Comparison of ENCODE assay signal across 1 cellular context in the genomic region with DNA sequence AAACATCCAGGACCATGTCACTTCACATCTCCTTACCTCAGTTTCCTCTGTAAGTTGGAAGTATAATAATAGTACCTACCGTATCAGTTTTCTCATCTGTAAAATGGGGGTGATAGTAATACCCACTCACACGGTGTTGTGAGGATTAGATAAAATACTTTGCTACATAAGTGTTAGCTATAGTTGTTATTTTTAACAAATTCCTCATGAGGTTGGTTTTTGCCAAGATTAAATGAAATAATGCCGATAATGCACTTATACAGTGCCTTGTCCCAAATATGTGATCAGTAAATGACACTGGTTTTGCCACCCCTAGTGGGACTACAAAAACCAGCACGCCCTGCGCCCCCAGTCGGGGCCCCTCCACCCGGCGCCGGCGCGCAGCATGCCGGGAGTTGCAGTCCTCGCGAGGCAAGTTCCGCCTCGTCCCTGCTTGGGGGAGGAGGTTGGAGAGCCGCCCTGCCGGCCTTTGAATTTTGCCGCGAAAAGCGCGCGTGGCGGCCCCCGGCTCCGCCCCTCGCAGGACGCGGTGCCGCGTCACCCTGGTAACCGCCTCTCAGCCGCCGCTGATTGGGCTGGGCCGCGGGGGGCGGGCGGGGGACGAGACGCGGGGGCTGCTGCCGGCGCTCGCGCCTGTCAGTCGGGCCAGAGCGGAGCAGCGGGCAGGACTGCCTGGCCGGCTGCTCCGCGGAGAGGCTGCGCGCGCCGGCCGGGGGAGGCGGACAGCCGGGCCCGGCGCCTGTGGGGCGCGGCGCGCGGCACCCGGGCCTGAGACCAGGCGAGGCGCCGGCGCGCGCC.
A peak's percentile ranks its signal among the peaks of the same experiment; 100 is the strongest.
TF ChIP-seq lines count a peak whose summit lies in the region.

A gene (plus strand): TSS at position 639 of the 798 bp plus-strand sequence. CDS start 30,322 bp downstream, outside the sequence.

TF ChIP-seq in WTC11, 78 proteins besides CTCF, POLR2A, EP300 and RAD21 (continued from another document):
- TF ChIP-seq, protein P1, sequence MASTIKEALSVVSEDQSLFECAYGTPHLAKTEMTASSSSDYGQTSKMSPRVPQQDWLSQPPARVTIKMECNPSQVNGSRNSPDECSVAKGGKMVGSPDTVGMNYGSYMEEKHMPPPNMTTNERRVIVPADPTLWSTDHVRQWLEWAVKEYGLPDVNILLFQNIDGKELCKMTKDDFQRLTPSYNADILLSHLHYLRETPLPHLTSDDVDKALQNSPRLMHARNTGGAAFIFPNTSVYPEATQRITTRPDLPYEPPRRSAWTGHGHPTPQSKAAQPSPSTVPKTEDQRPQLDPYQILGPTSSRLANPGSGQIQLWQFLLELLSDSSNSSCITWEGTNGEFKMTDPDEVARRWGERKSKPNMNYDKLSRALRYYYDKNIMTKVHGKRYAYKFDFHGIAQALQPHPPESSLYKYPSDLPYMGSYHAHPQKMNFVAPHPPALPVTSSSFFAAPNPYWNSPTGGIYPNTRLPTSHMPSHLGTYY (CRISPR knock-in tag; IDR thresholded peaks at IDR 0.05), result no peak
- TF ChIP-seq, protein P2, sequence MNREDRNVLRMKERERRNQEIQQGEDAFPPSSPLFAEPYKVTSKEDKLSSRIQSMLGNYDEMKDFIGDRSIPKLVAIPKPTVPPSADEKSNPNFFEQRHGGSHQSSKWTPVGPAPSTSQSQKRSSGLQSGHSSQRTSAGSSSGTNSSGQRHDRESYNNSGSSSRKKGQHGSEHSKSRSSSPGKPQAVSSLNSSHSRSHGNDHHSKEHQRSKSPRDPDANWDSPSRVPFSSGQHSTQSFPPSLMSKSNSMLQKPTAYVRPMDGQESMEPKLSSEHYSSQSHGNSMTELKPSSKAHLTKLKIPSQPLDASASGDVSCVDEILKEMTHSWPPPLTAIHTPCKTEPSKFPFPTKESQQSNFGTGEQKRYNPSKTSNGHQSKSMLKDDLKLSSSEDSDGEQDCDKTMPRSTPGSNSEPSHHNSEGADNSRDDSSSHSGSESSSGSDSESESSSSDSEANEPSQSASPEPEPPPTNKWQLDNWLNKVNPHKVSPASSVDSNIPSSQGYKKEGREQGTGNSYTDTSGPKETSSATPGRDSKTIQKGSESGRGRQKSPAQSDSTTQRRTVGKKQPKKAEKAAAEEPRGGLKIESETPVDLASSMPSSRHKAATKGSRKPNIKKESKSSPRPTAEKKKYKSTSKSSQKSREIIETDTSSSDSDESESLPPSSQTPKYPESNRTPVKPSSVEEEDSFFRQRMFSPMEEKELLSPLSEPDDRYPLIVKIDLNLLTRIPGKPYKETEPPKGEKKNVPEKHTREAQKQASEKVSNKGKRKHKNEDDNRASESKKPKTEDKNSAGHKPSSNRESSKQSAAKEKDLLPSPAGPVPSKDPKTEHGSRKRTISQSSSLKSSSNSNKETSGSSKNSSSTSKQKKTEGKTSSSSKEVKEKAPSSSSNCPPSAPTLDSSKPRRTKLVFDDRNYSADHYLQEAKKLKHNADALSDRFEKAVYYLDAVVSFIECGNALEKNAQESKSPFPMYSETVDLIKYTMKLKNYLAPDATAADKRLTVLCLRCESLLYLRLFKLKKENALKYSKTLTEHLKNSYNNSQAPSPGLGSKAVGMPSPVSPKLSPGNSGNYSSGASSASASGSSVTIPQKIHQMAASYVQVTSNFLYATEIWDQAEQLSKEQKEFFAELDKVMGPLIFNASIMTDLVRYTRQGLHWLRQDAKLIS (CRISPR knock-in tag; IDR thresholded peaks at IDR 0.05; ENCODE audit: borderline replicate concordance), result no peak
- TF ChIP-seq GRHL2 (CRISPR knock-in tag; IDR thresholded peaks at IDR 0.05; ENCODE audit: insufficient replicate concordance, severe bottlenecking), result no peak
- TF ChIP-seq NR1H2 (CRISPR knock-in tag; IDR thresholded peaks at IDR 0.05), result no peak
- TF ChIP-seq, protein P3, sequence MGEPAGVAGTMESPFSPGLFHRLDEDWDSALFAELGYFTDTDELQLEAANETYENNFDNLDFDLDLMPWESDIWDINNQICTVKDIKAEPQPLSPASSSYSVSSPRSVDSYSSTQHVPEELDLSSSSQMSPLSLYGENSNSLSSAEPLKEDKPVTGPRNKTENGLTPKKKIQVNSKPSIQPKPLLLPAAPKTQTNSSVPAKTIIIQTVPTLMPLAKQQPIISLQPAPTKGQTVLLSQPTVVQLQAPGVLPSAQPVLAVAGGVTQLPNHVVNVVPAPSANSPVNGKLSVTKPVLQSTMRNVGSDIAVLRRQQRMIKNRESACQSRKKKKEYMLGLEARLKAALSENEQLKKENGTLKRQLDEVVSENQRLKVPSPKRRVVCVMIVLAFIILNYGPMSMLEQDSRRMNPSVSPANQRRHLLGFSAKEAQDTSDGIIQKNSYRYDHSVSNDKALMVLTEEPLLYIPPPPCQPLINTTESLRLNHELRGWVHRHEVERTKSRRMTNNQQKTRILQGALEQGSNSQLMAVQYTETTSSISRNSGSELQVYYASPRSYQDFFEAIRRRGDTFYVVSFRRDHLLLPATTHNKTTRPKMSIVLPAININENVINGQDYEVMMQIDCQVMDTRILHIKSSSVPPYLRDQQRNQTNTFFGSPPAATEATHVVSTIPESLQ (CRISPR knock-in tag; IDR thresholded peaks at IDR 0.05), result no peak
- TF ChIP-seq, protein P4, sequence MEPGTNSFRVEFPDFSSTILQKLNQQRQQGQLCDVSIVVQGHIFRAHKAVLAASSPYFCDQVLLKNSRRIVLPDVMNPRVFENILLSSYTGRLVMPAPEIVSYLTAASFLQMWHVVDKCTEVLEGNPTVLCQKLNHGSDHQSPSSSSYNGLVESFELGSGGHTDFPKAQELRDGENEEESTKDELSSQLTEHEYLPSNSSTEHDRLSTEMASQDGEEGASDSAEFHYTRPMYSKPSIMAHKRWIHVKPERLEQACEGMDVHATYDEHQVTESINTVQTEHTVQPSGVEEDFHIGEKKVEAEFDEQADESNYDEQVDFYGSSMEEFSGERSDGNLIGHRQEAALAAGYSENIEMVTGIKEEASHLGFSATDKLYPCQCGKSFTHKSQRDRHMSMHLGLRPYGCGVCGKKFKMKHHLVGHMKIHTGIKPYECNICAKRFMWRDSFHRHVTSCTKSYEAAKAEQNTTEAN (CRISPR knock-in tag; IDR thresholded peaks at IDR 0.05), result no peak
- TF ChIP-seq, protein P5, sequence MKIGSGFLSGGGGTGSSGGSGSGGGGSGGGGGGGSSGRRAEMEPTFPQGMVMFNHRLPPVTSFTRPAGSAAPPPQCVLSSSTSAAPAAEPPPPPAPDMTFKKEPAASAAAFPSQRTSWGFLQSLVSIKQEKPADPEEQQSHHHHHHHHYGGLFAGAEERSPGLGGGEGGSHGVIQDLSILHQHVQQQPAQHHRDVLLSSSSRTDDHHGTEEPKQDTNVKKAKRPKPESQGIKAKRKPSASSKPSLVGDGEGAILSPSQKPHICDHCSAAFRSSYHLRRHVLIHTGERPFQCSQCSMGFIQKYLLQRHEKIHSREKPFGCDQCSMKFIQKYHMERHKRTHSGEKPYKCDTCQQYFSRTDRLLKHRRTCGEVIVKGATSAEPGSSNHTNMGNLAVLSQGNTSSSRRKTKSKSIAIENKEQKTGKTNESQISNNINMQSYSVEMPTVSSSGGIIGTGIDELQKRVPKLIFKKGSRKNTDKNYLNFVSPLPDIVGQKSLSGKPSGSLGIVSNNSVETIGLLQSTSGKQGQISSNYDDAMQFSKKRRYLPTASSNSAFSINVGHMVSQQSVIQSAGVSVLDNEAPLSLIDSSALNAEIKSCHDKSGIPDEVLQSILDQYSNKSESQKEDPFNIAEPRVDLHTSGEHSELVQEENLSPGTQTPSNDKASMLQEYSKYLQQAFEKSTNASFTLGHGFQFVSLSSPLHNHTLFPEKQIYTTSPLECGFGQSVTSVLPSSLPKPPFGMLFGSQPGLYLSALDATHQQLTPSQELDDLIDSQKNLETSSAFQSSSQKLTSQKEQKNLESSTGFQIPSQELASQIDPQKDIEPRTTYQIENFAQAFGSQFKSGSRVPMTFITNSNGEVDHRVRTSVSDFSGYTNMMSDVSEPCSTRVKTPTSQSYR (CRISPR knock-in tag; IDR thresholded peaks at IDR 0.05), result no peak
- TF ChIP-seq KAT7 (CRISPR knock-in tag; IDR thresholded peaks at IDR 0.05; ENCODE audit: borderline replicate concordance), result no peak
- no peak for TF ChIP-seq EMX1 (CRISPR knock-in tag; IDR thresholded peaks at IDR 0.05)
- no peak for TF ChIP-seq ESRRA (CRISPR knock-in tag; IDR thresholded peaks at IDR 0.05; ENCODE audit: borderline replicate concordance)
- TF ChIP-seq MYBL2 (CRISPR knock-in tag; IDR thresholded peaks at IDR 0.05), result no peak
- no peak for TF ChIP-seq ZNF263 (CRISPR knock-in tag; IDR thresholded peaks at IDR 0.05; ENCODE audit: low read depth)
- TF ChIP-seq MXD4 (CRISPR knock-in tag; IDR thresholded peaks at IDR 0.05; ENCODE audit: borderline replicate concordance), result no peak
- TF ChIP-seq FOXJ3 (CRISPR knock-in tag; IDR thresholded peaks at IDR 0.05; ENCODE audit: borderline replicate concordance), result no peak
- TF ChIP-seq, protein P6, sequence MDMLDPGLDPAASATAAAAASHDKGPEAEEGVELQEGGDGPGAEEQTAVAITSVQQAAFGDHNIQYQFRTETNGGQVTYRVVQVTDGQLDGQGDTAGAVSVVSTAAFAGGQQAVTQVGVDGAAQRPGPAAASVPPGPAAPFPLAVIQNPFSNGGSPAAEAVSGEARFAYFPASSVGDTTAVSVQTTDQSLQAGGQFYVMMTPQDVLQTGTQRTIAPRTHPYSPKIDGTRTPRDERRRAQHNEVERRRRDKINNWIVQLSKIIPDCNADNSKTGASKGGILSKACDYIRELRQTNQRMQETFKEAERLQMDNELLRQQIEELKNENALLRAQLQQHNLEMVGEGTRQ (CRISPR knock-in tag; IDR thresholded peaks at IDR 0.05), result no peak
- TF ChIP-seq CREM (CRISPR knock-in tag; IDR thresholded peaks at IDR 0.05), result peak; percentile 44; the same call in 1 of the 2 replicates
- no peak for TF ChIP-seq ATF1 (CRISPR knock-in tag; IDR thresholded peaks at IDR 0.05)
- no peak for TF ChIP-seq TEAD1 (CRISPR knock-in tag; IDR thresholded peaks at IDR 0.05)
- no peak for TF ChIP-seq JAZF1 (CRISPR knock-in tag; IDR thresholded peaks at IDR 0.05)
- TF ChIP-seq SP1 (CRISPR knock-in tag; conservative IDR thresholded peaks at IDR 0.05), result peak; percentile 93
- no peak for TF ChIP-seq JUN (CRISPR knock-in tag; IDR thresholded peaks at IDR 0.05)
- TF ChIP-seq SOX15 (CRISPR knock-in tag; IDR thresholded peaks at IDR 0.05), result no peak
- TF ChIP-seq, protein P7, sequence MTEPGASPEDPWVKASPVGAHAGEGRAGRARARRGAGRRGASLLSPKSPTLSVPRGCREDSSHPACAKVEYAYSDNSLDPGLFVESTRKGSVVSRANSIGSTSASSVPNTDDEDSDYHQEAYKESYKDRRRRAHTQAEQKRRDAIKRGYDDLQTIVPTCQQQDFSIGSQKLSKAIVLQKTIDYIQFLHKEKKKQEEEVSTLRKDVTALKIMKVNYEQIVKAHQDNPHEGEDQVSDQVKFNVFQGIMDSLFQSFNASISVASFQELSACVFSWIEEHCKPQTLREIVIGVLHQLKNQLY (CRISPR knock-in tag; IDR thresholded peaks at IDR 0.05), result no peak
- TF ChIP-seq CREB1 (CRISPR knock-in tag; IDR thresholded peaks at IDR 0.05), result no peak
- peak; percentile 43; the same call in 1 of the 2 replicates for TF ChIP-seq ETV6 (CRISPR knock-in tag; IDR thresholded peaks at IDR 0.05)
- TF ChIP-seq, protein P8, sequence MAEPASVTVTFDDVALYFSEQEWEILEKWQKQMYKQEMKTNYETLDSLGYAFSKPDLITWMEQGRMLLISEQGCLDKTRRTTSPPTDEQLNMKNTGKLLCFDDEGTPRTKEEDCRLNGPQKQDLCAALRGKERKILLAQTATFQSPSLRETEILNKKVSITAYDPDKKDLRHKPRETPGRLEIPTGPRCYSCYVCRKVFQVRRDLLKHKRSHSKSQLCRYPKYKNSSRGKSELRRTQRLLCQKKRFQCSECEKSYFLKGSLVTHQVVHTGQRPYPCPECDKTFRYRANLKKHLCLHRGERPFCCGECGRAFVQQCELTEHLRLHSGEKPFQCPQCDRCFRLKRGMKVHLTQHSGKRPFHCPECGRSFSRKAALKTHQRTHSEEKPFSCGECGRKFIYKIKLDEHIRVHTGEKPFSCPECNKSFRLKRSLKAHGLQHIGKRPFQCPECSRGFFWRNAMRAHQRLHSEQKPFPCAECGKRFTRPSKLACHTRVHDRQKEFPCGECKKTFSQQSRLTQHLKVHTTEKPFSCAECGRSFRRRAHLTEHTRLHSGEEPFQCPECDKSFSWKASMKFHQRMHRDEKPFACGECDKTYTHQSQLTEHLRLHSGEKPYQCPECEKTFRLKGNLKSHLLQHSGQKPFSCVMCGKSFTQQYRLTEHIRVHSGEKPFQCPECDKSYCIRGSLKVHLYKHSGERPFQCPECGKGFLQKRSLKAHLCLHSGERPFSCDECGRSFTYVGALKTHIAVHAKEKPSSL (CRISPR knock-in tag; conservative IDR thresholded peaks at IDR 0.05), result no peak
- TF ChIP-seq CBFB (CRISPR knock-in tag; IDR thresholded peaks at IDR 0.05; ENCODE audit: low read depth), result no peak
TF ChIP-seq in WTC11: peak in this region for 9.
